In the genomic region with DNA sequence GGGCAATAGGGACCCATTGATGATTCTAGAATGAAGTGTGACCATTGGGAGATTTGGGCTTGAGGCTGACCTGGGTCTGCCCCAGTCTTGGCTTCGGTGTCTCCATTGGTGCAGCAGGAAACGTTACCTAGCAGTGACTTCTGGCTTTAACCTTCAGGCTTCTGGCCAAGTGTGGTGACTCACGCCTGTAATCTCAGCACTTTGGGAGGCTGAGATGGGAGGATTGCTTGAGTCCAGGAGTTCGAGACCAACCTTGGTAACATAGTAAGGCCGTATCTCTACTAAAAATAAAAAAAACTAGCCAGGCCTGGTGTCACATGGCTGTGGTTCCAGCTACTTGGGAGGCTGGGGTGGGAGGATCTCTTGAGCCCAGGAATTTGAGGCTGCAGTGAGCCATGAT, we compare ENCODE assay signal across 16 cellular contexts. TPM values are rescaled to one million over a fixed set of nuclear protein-coding genes. Genes with fewer than 3 reads are reported as not detected.
"Had no signal": no experiment of that assay in that cellular context is flagged by ENCODE, and none has a peak within 500 bp of the region (broad histone marks: within the 10 kb centered on the region; RNA-seq: fewer than 3 reads in every experiment).

No MANE protein-coding gene starts in this region.

- H3K27me3 Mint-ChIP-seq: activated CD8-positive, alpha-beta T cell treated with anti-CD3 and anti-CD28 coated beads for 36 hours; dendritic cell treated with granulocyte-macrophage colony-stimulating factor and Interleukin-4, amounts not matched to agents 40 ng/mL and 50 ng/mL, for 4 days; T-helper 17 cell had no signal

- H3K4me3 Mint-ChIP-seq: activated CD8-positive, alpha-beta T cell treated with anti-CD3 and anti-CD28 coated beads for 36 hours; activated T-helper 1 cell treated with anti-CD3 and anti-CD28 coated beads, Interleukin-12 subunit alpha, Interleukin-12 subunit beta, Interleukin-2, Interleukin-4 antibody, amounts not matched to agents 30 ng/mL and 10 ng/mL and 1 ng/mL, durations not matched to agents 14 hours and 24 hours and 36 hours; dendritic cell treated with granulocyte-macrophage colony-stimulating factor and Interleukin-4, amounts not matched to agents 40 ng/mL and 50 ng/mL, for 4 days; T-helper 17 cell had no signal

- H3K9me3 Mint-ChIP-seq: activated CD8-positive, alpha-beta T cell treated with anti-CD3 and anti-CD28 coated beads for 36 hours; activated T-helper 1 cell treated with anti-CD3 and anti-CD28 coated beads, Interleukin-12 subunit alpha, Interleukin-12 subunit beta, Interleukin-2, Interleukin-4 antibody, amounts not matched to agents 30 ng/mL and 10 ng/mL and 1 ng/mL, durations not matched to agents 14 hours and 24 hours and 36 hours; dendritic cell treated with granulocyte-macrophage colony-stimulating factor and Interleukin-4, amounts not matched to agents 40 ng/mL and 50 ng/mL, for 4 days had no signal

- DNase-seq: activated CD4-positive, CD25-positive, alpha-beta regulatory T cell treated with anti-CD3 and anti-CD28 coated beads, Interleukin-2, amount 50 U/mL, for 72 hours; activated CD8-positive, alpha-beta memory T cell treated with anti-CD3 and anti-CD28 coated beads, Interleukin-2, amount 50 U/mL, for 4 hours; activated CD8-positive, alpha-beta T cell treated with anti-CD3 and anti-CD28 coated beads for 36 hours; activated naive CD4-positive, alpha-beta T cell treated with Interleukin-2 at 50 U/mL for 16 hours; body of pancreas; midbrain; nucleus accumbens; small intestine; T-helper 17 cell; tibial artery; uterus had no signal

- FAIRE-seq: small intestine had no signal

- ATAC-seq: activated CD8-positive, alpha-beta T cell treated with anti-CD3 and anti-CD28 coated beads for 36 hours; body of pancreas; esophagus mucosa; T-helper 17 cell had no signal

- H3K27ac Mint-ChIP-seq: activated CD8-positive, alpha-beta T cell treated with anti-CD3 and anti-CD28 coated beads for 36 hours; activated T-helper 1 cell treated with anti-CD3 and anti-CD28 coated beads, Interleukin-12 subunit alpha, Interleukin-12 subunit beta, Interleukin-2, Interleukin-4 antibody, amounts not matched to agents 30 ng/mL and 10 ng/mL and 1 ng/mL, durations not matched to agents 14 hours and 24 hours and 36 hours; dendritic cell treated with granulocyte-macrophage colony-stimulating factor and Interleukin-4, amounts not matched to agents 40 ng/mL and 50 ng/mL, for 4 days; T-helper 17 cell had no signal

RNA-seq across cellular contexts. Expression of a gene that starts 36.4 kb away (rescaled TPM):
- total RNA-seq: activated T-helper 1 cell treated with anti-CD3 and anti-CD28 coated beads, Interleukin-12 subunit alpha, Interleukin-12 subunit beta, Interleukin-2, Interleukin-4 antibody, amounts not matched to agents 30 ng/mL and 10 ng/mL and 1 ng/mL, durations not matched to agents 14 hours and 24 hours and 36 hours; glomerular endothelial cell; right atrium auricular region had no signal
